In genomic region chr17:68381076-68381900, GRCh38 we compare ENCODE assay signal across 9 cellular contexts.
DNase-seq lines count a peak whose midpoint lies in the region; ATAC-seq, FAIRE-seq and TF ChIP-seq lines count a peak whose summit lies in the region.
"Had no signal": no experiment of that assay in that cellular context is flagged by ENCODE, and none has a peak within 500 bp of the region (broad histone marks: within the 10 kb centered on the region; RNA-seq: fewer than 3 reads in every experiment).

No MANE protein-coding gene starts in this region.

- no peak overlapping the region for H2BK12ac ChIP-seq in trophoblast cell (ENCODE audit: low read length)

- H2BK5ac ChIP-seq in trophoblast cell (ENCODE audit: low read depth, low read length, poor library complexity), result no peak overlapping the region

- FAIRE-seq in bronchial epithelial cell (lab: Jason Lieb, UNC), result no peak
- FAIRE-seq: pancreas had no signal

- peaks cover 16% of the 10 kb centered on the region for H3K79me1 ChIP-seq in trophoblast cell (ENCODE audit: low read length)

- no peak overlapping the region for H3K4me2 ChIP-seq in trophoblast cell (ENCODE audit: low read length)

- no peak for TF ChIP-seq CTCF in bronchial epithelial cell (IDR thresholded peaks at IDR 0.05; ENCODE audit: insufficient read depth, low read length, severe bottlenecking)

- DNase-seq in Caki2 (ENCODE audit: low read depth), result peak; percentile 95
- DNase-seq in bronchial epithelial cell (ENCODE audit: low read depth), result peak; percentile 74
- DNase-seq in trophoblast cell, result peak; percentile 42 to 51
- DNase-seq in NCI-H1436 (lab: John Stamatoyannopoulos, UW), result no peak
- no peak for DNase-seq in NCI-H1436 treated with DMSO at 0.1 percent for 48 hours (lab: John Stamatoyannopoulos, UW)
- DNase-seq in left ventricle myocardium superior, result no peak
- no peak for DNase-seq in left lobe of liver (ENCODE audit: low spot score)
- DNase-seq: pancreas had no signal

- no peak overlapping the region for H4K12ac ChIP-seq in trophoblast cell (ENCODE audit: low read depth, low read length)

- no peak overlapping the region for H3K9ac ChIP-seq in trophoblast cell (ENCODE audit: low read length)

- no peak overlapping the region for H3K18ac ChIP-seq in trophoblast cell (ENCODE audit: low read length)

- H4K91ac ChIP-seq in trophoblast cell (ENCODE audit: low read depth, low read length), result no peak overlapping the region

- H3K4me1 ChIP-seq in trophoblast cell (ENCODE audit: control insufficient read depth in 1 of 2, insufficient read depth in 2 of 2, low read length in 2 of 2), result peaks cover 26 to 35% of the 10 kb centered on the region in 2 experiments

- no peak overlapping the region for H4K8ac ChIP-seq in trophoblast cell (ENCODE audit: low read depth, low read length)

- H3K14ac ChIP-seq in trophoblast cell (ENCODE audit: low read length), result no peak overlapping the region

- H3K36me3 ChIP-seq in bronchial epithelial cell (ENCODE audit: control insufficient read depth, insufficient read depth, low read length), result no peaks in the 10 kb centered on the region
- H3K36me3 ChIP-seq in trophoblast cell (ENCODE audit: control insufficient read depth in 1 of 2, insufficient read depth in 2 of 2, low read length in 2 of 2), result no peaks in the 10 kb centered on the region
- H3K36me3 ChIP-seq: pancreas had no signal

- no peaks in the 10 kb centered on the region for H3K9me3 ChIP-seq in trophoblast cell (ENCODE audit: insufficient read depth, low read depth, low read length)
- H3K9me3 ChIP-seq: pancreas had no signal

- H3K27me3 ChIP-seq in bronchial epithelial cell (ENCODE audit: control insufficient read depth, insufficient read depth, low read length), result no peaks in the 10 kb centered on the region
- H3K27me3 ChIP-seq in trophoblast cell (ENCODE audit: insufficient read depth, low read length), result no peaks in the 10 kb centered on the region
- H3K27me3 ChIP-seq: pancreas had no signal

- H3K4ac ChIP-seq in trophoblast cell (ENCODE audit: low read depth, low read length), result no peak overlapping the region

- no peak overlapping the region for H2BK120ac ChIP-seq in trophoblast cell (ENCODE audit: insufficient read depth, low read length, poor library complexity)

- H3K79me2 ChIP-seq in trophoblast cell (ENCODE audit: control insufficient read depth, insufficient read depth, low read length, poor library complexity), result no peaks in the 10 kb centered on the region

- H3K4me3 ChIP-seq in bronchial epithelial cell (ENCODE audit: low read depth, low read length) (no peak overlapping the region), trophoblast cell (ENCODE audit: low read depth, low read length) (no peak overlapping the region)
- H3K4me3 ChIP-seq: pancreas had no signal

- H2AFZ ChIP-seq in trophoblast cell (ENCODE audit: insufficient read depth, low read length, poor library complexity), result no peak overlapping the region

- H3K23ac ChIP-seq in trophoblast cell (ENCODE audit: low read length), result no peak overlapping the region

- intact Hi-C loops in left ventricle myocardium superior (cut with micrococcal nuclease), result no loop called here

- in situ Hi-C loops in Caki2 (cut with HindIII; ENCODE audit: low pct_unique_long_range_greater_than_20kb, low sequenced_read_pairs), result no loop called here

- no peak overlapping the region for H3K27ac ChIP-seq in trophoblast cell (ENCODE audit: low read depth, low read length)
- H3K27ac ChIP-seq: pancreas had no signal

- WGBS in trophoblast cell (ENCODE audit: extremely low coverage, insufficient coverage, insufficient read length), result no CpG with 5 or more reads among the region's 15 CpGs

- no peak overlapping the region for H2AK5ac ChIP-seq in trophoblast cell (ENCODE audit: low read length)

- ATAC-seq in HG02885 (IDR thresholded peaks at IDR 0.05; ENCODE audit: poor library complexity, unreplicated experiment) (peak; percentile 46), left ventricle myocardium superior (no peak), left lobe of liver (no peak)
- ATAC-seq: pancreas had no signal

Comparison
In these comparisons a context has a peak if more than half of its experiments do, and no peak if none do; other contexts are left out.
1. DNase-seq: peak in Caki2 (single experiment), bronchial epithelial cell (single experiment) and trophoblast cell (2 of 2); none in NCI-H1436 (single experiment), NCI-H1436 treated with DMSO at 0.1 percent for 48 hours (single experiment), left ventricle myocardium superior (single experiment) and left lobe of liver (single experiment).